2 cellular contexts compared by ENCODE assay signal in the genomic region with DNA sequence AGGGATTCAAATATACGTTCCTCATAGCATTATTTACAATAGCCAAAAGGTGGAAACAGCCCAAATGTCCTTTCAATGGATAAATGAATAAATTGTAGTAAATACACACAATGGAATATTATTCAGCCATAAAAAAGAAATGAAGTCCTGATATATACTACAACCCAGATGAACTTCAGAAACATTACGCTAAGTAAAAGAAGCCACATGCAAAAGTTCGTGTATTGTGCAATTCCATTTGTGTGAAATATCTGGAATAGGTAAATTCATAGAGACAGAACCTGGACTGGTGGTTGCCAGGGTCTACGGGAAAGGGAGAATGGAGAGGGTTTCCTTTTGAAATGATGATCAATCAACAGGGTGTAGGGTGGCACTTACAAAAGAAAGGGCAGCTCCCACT.
A peak's percentile ranks its signal among the peaks of the same experiment; 100 is the strongest.
TF ChIP-seq lines count a peak whose summit lies in the region.

No MANE protein-coding gene starts in this region.

TF ChIP-seq in IMR-90, 13 proteins besides CTCF, POLR2A, EP300 and RAD21:
- TF ChIP-seq CEBPB (IDR thresholded peaks at IDR 0.05; ENCODE audit: low read depth, low read length) = peak; percentile 77
- TF ChIP-seq RCOR1 (IDR thresholded peaks at IDR 0.05; ENCODE audit: insufficient replicate concordance, low read length) = no peak

TF ChIP-seq in endothelial cell of umbilical vein, 7 proteins besides CTCF, POLR2A, EP300 and RAD21:
- TF ChIP-seq JUN (IDR thresholded peaks at IDR 0.05; ENCODE audit: borderline replicate concordance, insufficient read depth, insufficient read length, low read depth) = no peak
- TF ChIP-seq MYC (IDR thresholded peaks at IDR 0.05; ENCODE audit: low read depth, low read length) = no peak
- no peak for TF ChIP-seq GATA2 (IDR thresholded peaks at IDR 0.05; ENCODE audit: insufficient read depth, insufficient read length, low read depth, low read length)
- TF ChIP-seq EZH2 (IDR thresholded peaks at IDR 0.05; ENCODE audit: borderline replicate concordance, low read depth, low read length, severe bottlenecking) = no peak
- no peak for TF ChIP-seq FOS (IDR thresholded peaks at IDR 0.05; ENCODE audit: borderline replicate concordance, insufficient read depth, low read length)
- TF ChIP-seq, protein P1, sequence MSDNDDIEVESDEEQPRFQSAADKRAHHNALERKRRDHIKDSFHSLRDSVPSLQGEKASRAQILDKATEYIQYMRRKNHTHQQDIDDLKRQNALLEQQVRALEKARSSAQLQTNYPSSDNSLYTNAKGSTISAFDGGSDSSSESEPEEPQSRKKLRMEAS (IDR thresholded peaks at IDR 0.05; ENCODE audit: insufficient read depth, insufficient read length) = no peak
- TF ChIP-seq POLR2AphosphoS5 (IDR thresholded peaks at IDR 0.05; ENCODE audit: insufficient read depth, low read depth, low read length) = no peak
